Comparison of ENCODE assay signal across 22 cellular contexts in genomic region chr6:17439243-17439993, GRCh38. TPM values are rescaled to one million over a fixed set of nuclear protein-coding genes. Genes with fewer than 3 reads are reported as not detected.
"Had no signal": no experiment of that assay in that cellular context is flagged by ENCODE, and none has a peak within 500 bp of the region (broad histone marks: within the 10 kb centered on the region; RNA-seq: fewer than 3 reads in every experiment).

No MANE protein-coding gene starts in this region.

- H3K36me3 ChIP-seq: ovary, transverse colon, vagina had no signal

- H3K4me3 Mint-ChIP-seq: activated CD4-positive, alpha-beta T cell treated with anti-CD3 and anti-CD28 coated beads, Interleukin-2, amount 10 ng/mL, durations not matched to agents 7 days and 5 days; activated T-cell treated with anti-CD3 and anti-CD28 coated beads, Interleukin-2, amount 50 U/mL, for 72 hours; immature natural killer cell; neural crest cell had no signal

- H3K4me1 Mint-ChIP-seq: activated CD4-positive, alpha-beta T cell treated with anti-CD3 and anti-CD28 coated beads, Interleukin-2, amount 10 ng/mL, durations not matched to agents 7 days and 5 days; immature natural killer cell; neural crest cell had no signal

- DNase-seq: activated CD4-positive, alpha-beta T cell treated with anti-CD3 and anti-CD28 coated beads, Interleukin-2, amount 10 ng/mL, durations not matched to agents 7 days and 5 days; activated CD8-positive, alpha-beta memory T cell treated with anti-CD3 and anti-CD28 coated beads, Interleukin-2, amount 50 U/mL, for 48 hours; activated gamma-delta T cell; activated T-cell treated with anti-CD3 and anti-CD28 coated beads, Interleukin-2, amount 50 U/mL, for 72 hours; body of pancreas; cerebellar nuclear complex; dorsolateral prefrontal cortex; foreskin keratinocyte; head of caudate nucleus; immature natural killer cell; left colon; midbrain; ovary; stimulated activated CD4-positive, alpha-beta T cell treated with anti-CD3 and anti-CD28 coated beads, Interleukin-15, amount 100 ng/mL, for 24 hours; stimulated activated CD4-positive, alpha-beta T cell treated with anti-CD3 and anti-CD28 coated beads, Interleukin-4, amount 100 ng/mL, for 1 hour; stimulated activated naive CD4-positive, alpha-beta T cell; T-helper 9 cell; transverse colon had no signal

- H3K4me1 ChIP-seq: foreskin keratinocyte, transverse colon, vagina had no signal

- H3K27ac ChIP-seq: body of pancreas, dorsolateral prefrontal cortex, foreskin keratinocyte, ovary, transverse colon, vagina had no signal

- H3K9me3 Mint-ChIP-seq: activated CD4-positive, alpha-beta T cell treated with anti-CD3 and anti-CD28 coated beads, Interleukin-2, amount 10 ng/mL, durations not matched to agents 7 days and 5 days; activated naive CD4-positive, alpha-beta T cell treated with anti-CD3 and anti-CD28 coated beads, Interleukin-2, amount 50 U/mL, for 72 hours; activated T-cell treated with anti-CD3 and anti-CD28 coated beads, Interleukin-2, amount 50 U/mL, for 72 hours; immature natural killer cell had no signal

- H3K4me3 ChIP-seq: body of pancreas, dorsolateral prefrontal cortex, ovary, transverse colon, vagina had no signal

- H3K27me3 ChIP-seq: body of pancreas, dorsolateral prefrontal cortex, foreskin keratinocyte, ovary, transverse colon, vagina had no signal

- H3K27me3 Mint-ChIP-seq: activated CD4-positive, alpha-beta T cell treated with anti-CD3 and anti-CD28 coated beads, Interleukin-2, amount 10 ng/mL, durations not matched to agents 7 days and 5 days had no signal

- H3K9me3 ChIP-seq: body of pancreas, ovary, transverse colon, vagina had no signal

- ATAC-seq: activated naive CD4-positive, alpha-beta T cell treated with anti-CD3 and anti-CD28 coated beads, Interleukin-2, amount 50 U/mL, for 72 hours; activated T-cell treated with anti-CD3 and anti-CD28 coated beads, Interleukin-2, amount 50 U/mL, for 72 hours; body of pancreas; esophagus mucosa; foreskin keratinocyte; left colon had no signal

- H3K27ac Mint-ChIP-seq: activated CD4-positive, alpha-beta T cell treated with anti-CD3 and anti-CD28 coated beads, Interleukin-2, amount 10 ng/mL, durations not matched to agents 7 days and 5 days; activated naive CD4-positive, alpha-beta T cell treated with anti-CD3 and anti-CD28 coated beads, Interleukin-2, amount 50 U/mL, for 72 hours; activated T-cell treated with anti-CD3 and anti-CD28 coated beads, Interleukin-2, amount 50 U/mL, for 72 hours; immature natural killer cell had no signal

- H3K36me3 Mint-ChIP-seq: activated naive CD4-positive, alpha-beta T cell treated with anti-CD3 and anti-CD28 coated beads, Interleukin-2, amount 50 U/mL, for 72 hours; immature natural killer cell had no signal

RNA-seq across cellular contexts. Expression of gene CAP2, which starts 46.0 kb away (rescaled TPM):
- total RNA-seq: activated CD4-positive, alpha-beta T cell treated with anti-CD3 and anti-CD28 coated beads, Interleukin-2, amount 10 ng/mL, durations not matched to agents 7 days and 5 days; activated naive CD4-positive, alpha-beta T cell treated with anti-CD3 and anti-CD28 coated beads, Interleukin-2, amount 50 U/mL, for 72 hours; activated T-cell treated with anti-CD3 and anti-CD28 coated beads, Interleukin-2, amount 50 U/mL, for 72 hours had no signal
- polyA plus RNA-seq: immature natural killer cell had no signal
